In genomic region chr11:3124821-3125220, GRCh38 we compare ENCODE assay signal across 19 cellular contexts. TPM values are rescaled to one million over a fixed set of nuclear protein-coding genes. Genes with fewer than 3 reads are reported as not detected.
DNase-seq lines count a peak whose midpoint lies in the region; ATAC-seq, FAIRE-seq and TF ChIP-seq lines count a peak whose summit lies in the region.
"Had no signal": no experiment of that assay in that cellular context is flagged by ENCODE, and none has a peak within 500 bp of the region (broad histone marks: within the 10 kb centered on the region; RNA-seq: fewer than 3 reads in every experiment).

No MANE protein-coding gene starts in this region.

- no peak for TF ChIP-seq EP300 in HepG2 (IDR thresholded peaks at IDR 0.05; ENCODE audit: low read depth in 2 of 2, low read length in 2 of 2)
- TF ChIP-seq EP300 in HepG2 (CRISPR knock-in tag; IDR thresholded peaks at IDR 0.05; ENCODE audit: borderline replicate concordance) = no peak

- no peak overlapping the region for H3K4me2 ChIP-seq in HepG2 (ENCODE audit: low read depth, low read length)

- DNase-seq in right lobe of liver (peak in 2 of 3 donors; percentile 11 to 29), HepG2 (ENCODE audit: low spot score) (no peak), coronary artery (ENCODE audit: low spot score) (no peak), aorta (peak; percentile 44 to 61), Ammon's horn (ENCODE audit: low spot score) (no peak), activated gamma-delta T cell (lab: John Stamatoyannopoulos, UW) (no peak)
- DNase-seq: activated CD4-positive, alpha-beta memory T cell treated with anti-CD3 and anti-CD28 coated beads, Interleukin-2, amount 10 ng/mL, durations not matched to agents 7 days and 5 days; activated T-cell treated with anti-CD3 and anti-CD28 coated beads, Interleukin-2, amount 50 U/mL, for 24 hours; CD8-positive, alpha-beta T cell; NCI-H2029 treated with DMSO at 0.1 percent for 48 hours; stimulated activated CD4-positive, alpha-beta T cell treated with anti-CD3 and anti-CD28 coated beads, Interleukin-12 subunit alpha, Interleukin-12 subunit beta, amount 100 ng/mL, for 4 hours; WERI-Rb-1 had no signal

- POLR2A ChIA-PET in HepG2 (lab: Yijun Ruan, JAX) = no interaction called here

- no peaks in the 10 kb centered on the region for H3K4me1 ChIP-seq in right lobe of liver
- no peaks in the 10 kb centered on the region for H3K4me1 ChIP-seq in HepG2 (ENCODE audit: insufficient read depth, low read length)
- peaks cover 31% of the 10 kb centered on the region for H3K4me1 ChIP-seq in muscle layer of colon (ENCODE audit: insufficient read depth, low read length)
- no peaks in the 10 kb centered on the region for H3K4me1 ChIP-seq in aorta (ENCODE audit: control insufficient read depth in 1 of 2, insufficient read depth in 2 of 2, low read length in 2 of 2)

- H2AFZ ChIP-seq in HepG2 (ENCODE audit: low read length) = no peak overlapping the region

- WGBS in right lobe of liver (ENCODE audit: insufficient coverage, low coverage, low lambda C conversion rate, missing lambda C conversion rate) = 86% methylated on average over 1 of the region's 3 CpGs
- 18% methylated on average over 2 of the region's 3 CpGs for WGBS in HepG2 (ENCODE audit: low lambda C conversion rate)
- 62 to 74% methylated on average over 3 of the region's 3 CpGs for WGBS in aorta, 2 donors

- FAIRE-seq in HepG2 (lab: Jason Lieb, UNC) = no peak
- FAIRE-seq: K562 had no signal

- TF ChIP-seq RAD21 in HepG2 (CRISPR knock-in tag; IDR thresholded peaks at IDR 0.05) = no peak

- TF ChIP-seq CTCF in right lobe of liver (IDR thresholded peaks at IDR 0.05) = no peak
- TF ChIP-seq CTCF in HepG2 (CRISPR knock-in tag; IDR thresholded peaks at IDR 0.05) = no peak
- TF ChIP-seq CTCF in coronary artery (IDR thresholded peaks at IDR 0.05) = no peak

- H3K9ac ChIP-seq in HepG2 (ENCODE audit: insufficient read depth, low read depth, low read length) (no peak overlapping the region), muscle layer of colon (ENCODE audit: low read length) (no peak overlapping the region)

- no peaks in the 10 kb centered on the region for H4K20me1 ChIP-seq in HepG2 (ENCODE audit: insufficient read depth, low read length)

- CTCF ChIA-PET in HepG2 (lab: Yijun Ruan, JAX; ENCODE audit: low intra/inter-chr PET ratio, low total read pairs) = no interaction called here

- ATAC-seq in right lobe of liver = no peak
- no peak for ATAC-seq in HepG2
- no peak for ATAC-seq in aorta (ENCODE audit: low FRiP score)
- ATAC-seq in GM21717 (IDR thresholded peaks at IDR 0.05; ENCODE audit: unreplicated experiment) = no peak
- ATAC-seq: CD8-positive, alpha-beta T cell; K562; naive thymus-derived CD8-positive, alpha-beta T cell had no signal

- no peaks in the 10 kb centered on the region for H3K79me2 ChIP-seq in HepG2 (ENCODE audit: insufficient read depth, low read length)

- intact Hi-C loops in right lobe of liver (cut with DNase I) = no loop called here
- intact Hi-C loops in HepG2 (cut with micrococcal nuclease; ENCODE audit: unreplicated experiment) = no loop called here
- intact Hi-C loops in aorta (cut with DNase I) = loop anchor here in 1 of 2 donors (5.0 kb wide), 1 partner anchor 32 kb away; no protein-coding TSS in a partner anchor

- no TSS peak for BruUV-seq in HepG2 (replicated peaks; lab: Mats Ljungman, UMichigan)

- H3K9me3 ChIP-seq in right lobe of liver (no peaks in the 10 kb centered on the region), HepG2 (ENCODE audit: low read length) (no peaks in the 10 kb centered on the region), muscle layer of colon (ENCODE audit: low read length) (no peaks in the 10 kb centered on the region), aorta (ENCODE audit: control insufficient read depth, low read length) (no peaks in the 10 kb centered on the region)
- H3K9me3 ChIP-seq: tibial nerve had no signal

- in situ Hi-C loops in HepG2 (cut with HindIII; ENCODE audit: extremely low pct_ligation_motif_present, low pct_unique_long_range_greater_than_20kb) = no loop called here

- H3K36me3 ChIP-seq in right lobe of liver = no peaks in the 10 kb centered on the region
- no peaks in the 10 kb centered on the region for H3K36me3 ChIP-seq in HepG2 (replicated peaks in 1 of 2; ENCODE audit: control insufficient read depth in 1 of 2, insufficient read depth in 2 of 2, low read length in 2 of 2)
- peaks cover 27% of the 10 kb centered on the region for H3K36me3 ChIP-seq in muscle layer of colon (ENCODE audit: insufficient read depth, low read length)
- no peaks in the 10 kb centered on the region for H3K36me3 ChIP-seq in aorta (ENCODE audit: control insufficient read depth in 1 of 2, insufficient read depth in 2 of 2, low read length in 1 of 2)
- H3K36me3 ChIP-seq: WERI-Rb-1 had no signal

- no peak for TF ChIP-seq POLR2A in right lobe of liver (IDR thresholded peaks at IDR 0.05)
- TF ChIP-seq POLR2A in HepG2 (IDR thresholded peaks at IDR 0.05; ENCODE audit: insufficient read depth in 1 of 2, low read depth in 2 of 2, low read length in 2 of 2) = no peak

- H3K27ac ChIP-seq in right lobe of liver (no peak overlapping the region), HepG2 (ENCODE audit: extremely low read length, insufficient read depth, low read length) (no peak overlapping the region), coronary artery (peak overlapping the region; percentile 49 to 86), muscle layer of colon (ENCODE audit: low read depth, low read length) (peak overlapping the region; percentile 30), aorta (ENCODE audit: low read depth in 1 of 2, low read length in 2 of 2) (peak overlapping the region in 1 of 2 donors; percentile 41)
- H3K27ac ChIP-seq: HL-60, WERI-Rb-1 had no signal

- H3K4me3 ChIP-seq in right lobe of liver (no peak overlapping the region), HepG2 (replicated peaks in 1 of 3; ENCODE audit: insufficient read depth in 1 of 3, low read depth in 2 of 3, low read length in 3 of 3) (no peak overlapping the region), coronary artery (no peak overlapping the region), muscle layer of colon (ENCODE audit: low read depth in 1 of 2, low read length in 2 of 2) (no peak overlapping the region), aorta (ENCODE audit: low read length in 2 of 2) (no peak overlapping the region)
- H3K4me3 ChIP-seq: dorsolateral prefrontal cortex, K562, tibial nerve had no signal

- H3K27me3 ChIP-seq in right lobe of liver (no peaks in the 10 kb centered on the region), HepG2 (ENCODE audit: control insufficient read depth in 1 of 2, insufficient read depth in 2 of 2, low read length in 2 of 2) (peaks cover 17 to 82% of the 10 kb centered on the region in 2 experiments), muscle layer of colon (ENCODE audit: control insufficient read depth in 1 of 2, insufficient read depth in 2 of 2, low read length in 2 of 2) (no peaks in the 10 kb centered on the region), aorta (ENCODE audit: control insufficient read depth in 1 of 2, insufficient read depth in 2 of 2, low read length in 1 of 2) (no peaks in the 10 kb centered on the region)
- H3K27me3 ChIP-seq: dorsolateral prefrontal cortex, tibial nerve had no signal

TF ChIP-seq in HepG2, 621 proteins besides CTCF, POLR2A, EP300 and RAD21 (continues in another document):
- TF ChIP-seq ZBTB38 (CRISPR knock-in tag; IDR thresholded peaks at IDR 0.05) (no peak), WIZ (CRISPR knock-in tag; IDR thresholded peaks at IDR 0.05) (no peak), ZEB1 (IDR thresholded peaks at IDR 0.05; ENCODE audit: insufficient replicate concordance, low read depth) (no peak), ZMYM4 (CRISPR knock-in tag; IDR thresholded peaks at IDR 0.05) (no peak)
- TF ChIP-seq, protein P1, sequence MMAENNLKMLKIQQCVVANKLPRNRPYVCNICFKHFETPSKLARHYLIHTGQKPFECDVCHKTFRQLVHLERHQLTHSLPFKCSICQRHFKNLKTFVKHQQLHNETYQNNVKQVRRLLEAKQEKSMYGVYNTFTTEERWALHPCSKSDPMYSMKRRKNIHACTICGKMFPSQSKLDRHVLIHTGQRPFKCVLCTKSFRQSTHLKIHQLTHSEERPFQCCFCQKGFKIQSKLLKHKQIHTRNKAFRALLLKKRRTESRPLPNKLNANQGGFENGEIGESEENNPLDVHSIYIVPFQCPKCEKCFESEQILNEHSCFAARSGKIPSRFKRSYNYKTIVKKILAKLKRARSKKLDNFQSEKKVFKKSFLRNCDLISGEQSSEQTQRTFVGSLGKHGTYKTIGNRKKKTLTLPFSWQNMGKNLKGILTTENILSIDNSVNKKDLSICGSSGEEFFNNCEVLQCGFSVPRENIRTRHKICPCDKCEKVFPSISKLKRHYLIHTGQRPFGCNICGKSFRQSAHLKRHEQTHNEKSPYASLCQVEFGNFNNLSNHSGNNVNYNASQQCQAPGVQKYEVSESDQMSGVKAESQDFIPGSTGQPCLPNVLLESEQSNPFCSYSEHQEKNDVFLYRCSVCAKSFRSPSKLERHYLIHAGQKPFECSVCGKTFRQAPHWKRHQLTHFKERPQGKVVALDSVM (CRISPR knock-in tag; IDR thresholded peaks at IDR 0.05) = no peak

RNA-seq across cellular contexts. Expression of gene OSBPL5, which starts 40.3 kb away (rescaled TPM):
- total RNA-seq in right lobe of liver (1 to 10 TPM; 2.2 to 6.3 (median 3.4) TPM), HepG2 (2016; rRNA removed; fragmentation: Illumina TruSeq; extraction: Trizol) (not detected in 2 replicates), aorta (10 to 100 TPM; 64.1 to 69.1 TPM)
- total RNA-seq in HepG2 (2016; cell fraction: cytosol; rRNA removed; fragmentation: Illumina TruSeq; extraction: Trizol; ENCODE audit: low read depth) = 0.26 TPM in 1 of 2 replicates, not detected in the other
- not detected in 2 replicates for total RNA-seq in HepG2 (2016; cell fraction: insoluble cytoplasmic fraction; rRNA removed; fragmentation: Illumina TruSeq; extraction: Trizol)
- not detected in 2 replicates for total RNA-seq in HepG2 (2016; cell fraction: membrane; rRNA removed; fragmentation: Illumina TruSeq; extraction: Trizol)
- not detected in 2 replicates for total RNA-seq in HepG2 (2016; cell fraction: nucleus; rRNA removed; fragmentation: Illumina TruSeq; extraction: Trizol)
- polyA plus RNA-seq in HepG2 (2011; rRNA removed) (not detected in 2 replicates), aorta (10 to 100 TPM; 11.9 to 48.4 TPM)
- polyA plus RNA-seq in HepG2 (2011; cell fraction: cytosol; rRNA removed) = not detected in 2 replicates
- polyA plus RNA-seq in HepG2 (2011; cell fraction: nucleus; rRNA removed) = 0.34 TPM in 1 of 2 replicates, not detected in the other
- polyA plus RNA-seq in HepG2 (2012) = not detected in 2 replicates
- polyA plus RNA-seq in HepG2 (2016; cell fraction: cytosol; fragmentation: Illumina TruSeq; extraction: Trizol; ENCODE audit: low read depth) = not detected in 2 replicates
- polyA plus RNA-seq in HepG2 (2016; cell fraction: insoluble cytoplasmic fraction; fragmentation: Illumina TruSeq; extraction: Trizol; ENCODE audit: low read depth) = not detected in 2 replicates
- polyA plus RNA-seq in HepG2 (2016; cell fraction: membrane; fragmentation: Illumina TruSeq; extraction: Trizol; ENCODE audit: low read depth) = not detected in 2 replicates
- polyA plus RNA-seq in HepG2 (2016; cell fraction: nucleus; fragmentation: Illumina TruSeq; extraction: Trizol; ENCODE audit: insufficient read depth, low read depth) = not detected in 2 replicates
- polyA minus RNA-seq in HepG2 (2011; rRNA and poly(A)+ RNA removed; ENCODE audit: low replicate concordance) = 41.3 TPM in 1 of 2 replicates, not detected in the other
- 0.40 and 0.97 TPM in 2 replicates for polyA minus RNA-seq in HepG2 (2011; cell fraction: cytosol; rRNA and poly(A)+ RNA removed)
- polyA minus RNA-seq in HepG2 (2011; cell fraction: nucleus; rRNA and poly(A)+ RNA removed) = not detected in 2 replicates

Comparison
In these comparisons a context has a peak if more than half of its experiments do, and no peak if none do; other contexts are left out.
1. DNase-seq: peak in right lobe of liver (2 of 3) and aorta (2 of 2); none in HepG2 (single experiment), coronary artery (single experiment), Ammon's horn (single experiment) and activated gamma-delta T cell (single experiment).
2. H3K27ac ChIP-seq: peak in coronary artery (2 of 2) and muscle layer of colon (single experiment); none in right lobe of liver (0 of 3) and HepG2 (single experiment).
3. RNA of gene OSBPL5, which starts 40.3 kb away (total RNA-seq): 64.1 to 69.1 TPM in aorta; 2.2 to 6.3 TPM in right lobe of liver and 0.26 TPM in HepG2; every median in the first group is over 4 times any median in the second.